Comparison of ENCODE assay signal across 5 cellular contexts in genomic region chr7:152589821-152590220, GRCh38.
DNase-seq lines count a peak whose midpoint lies in the region; ATAC-seq and TF ChIP-seq lines count a peak whose summit lies in the region.
"Not testable (repeated sequence)": the region's sequence is repeated elsewhere in the genome, so short reads cannot be mapped to it uniquely, and the experiment has no call there.

No MANE protein-coding gene starts in this region.

- H3K9me3 ChIP-seq in testis, result not testable (repeated sequence)

- intact Hi-C loops in cardiac septum (cut with DNase I); sciatic nerve (cut with DNase I); testis (cut with DNase I; ENCODE audit: low total_unique reads): not testable (repeated sequence)

- H3K4me1 ChIP-seq in testis, result not testable (repeated sequence)

- not testable (repeated sequence) for H3K27me3 ChIP-seq in testis

- TF ChIP-seq POLR2A in testis (IDR thresholded peaks at IDR 0.05), result not testable (repeated sequence)

- H3K4me3 ChIP-seq in testis, result not testable (repeated sequence)

- H3K27ac ChIP-seq in testis, result not testable (repeated sequence)

- H3K36me3 ChIP-seq in testis (ENCODE audit: low read depth, missing control alignments), result not testable (repeated sequence)

- 88 to 93% methylated on average over 9 of the region's 9 CpGs for WGBS in testis, 2 donors

- DNase-seq in activated CD8-positive, alpha-beta memory T cell treated with anti-CD3 and anti-CD28 coated beads, Interleukin-2, amount 50 U/mL, for 48 hours, result peak; percentile 6
- DNase-seq in cardiac septum (ENCODE audit: low spot score) (peak; percentile 44), mesenteric fat pad (ENCODE audit: low spot score) (peak; percentile 68), sciatic nerve (ENCODE audit: low spot score) (peak; percentile 28), testis (peak; percentile 6)

- not testable (repeated sequence) for ATAC-seq in sciatic nerve

- TF ChIP-seq CTCF in testis (IDR thresholded peaks at IDR 0.05), result not testable (repeated sequence)

Comparison
In these comparisons a context has a peak if more than half of its experiments do, and no peak if none do; other contexts are left out.
1. DNase-seq: peak in every context shown above with its lines; median percentile 68 in mesenteric fat pad; 44 in cardiac septum; 28 in sciatic nerve; 6 in activated CD8-positive, alpha-beta memory T cell treated with anti-CD3 and anti-CD28 coated beads, Interleukin-2, amount 50 U/mL, for 48 hours; 6 in testis.